In the genomic region with DNA sequence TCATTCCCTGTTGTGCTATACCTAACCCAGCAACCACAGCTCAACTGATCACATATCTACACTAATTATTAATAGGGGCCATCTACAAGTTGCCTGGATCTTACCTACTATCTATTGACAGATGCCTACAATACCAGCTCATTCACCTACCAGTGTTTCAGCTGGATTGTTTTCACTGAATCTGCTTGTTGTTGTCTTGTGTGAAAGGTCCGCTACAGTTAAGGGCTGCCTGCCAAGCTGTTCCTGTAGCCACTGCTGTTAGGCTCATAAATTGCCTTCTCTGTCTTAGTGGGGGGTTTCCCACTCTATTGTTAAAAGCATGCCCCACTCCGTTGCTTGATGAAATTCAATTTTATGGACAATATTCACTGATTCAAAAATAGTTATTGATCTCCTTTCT, we compare ENCODE assay signal across 32 cellular contexts.
A peak's percentile ranks its signal among the peaks of the same experiment; 100 is the strongest.
DNase-seq lines count a peak whose midpoint lies in the region; ATAC-seq and TF ChIP-seq lines count a peak whose summit lies in the region.
"Had no signal": no experiment of that assay in that cellular context is flagged by ENCODE, and none has a peak within 500 bp of the region (broad histone marks: within the 10 kb centered on the region; RNA-seq: fewer than 3 reads in every experiment).

No MANE protein-coding gene starts in this region.

- H3F3A ChIP-seq in MM.1S (ENCODE audit: insufficient read depth, low read length) (peaks cover 18% of the 10 kb centered on the region), neural progenitor cell (ENCODE audit: low read depth) (no peaks in the 10 kb centered on the region)

- intact Hi-C loops in head of caudate nucleus (cut with DNase I), result no loop called here

- H3K36me3 ChIP-seq in MM.1S (replicated peaks; ENCODE audit: insufficient read depth, low read length) (no peaks in the 10 kb centered on the region), neural progenitor cell (no peaks in the 10 kb centered on the region)
- H3K36me3 ChIP-seq: cardiac muscle cell, heart right ventricle, lower lobe of right lung, tibial nerve had no signal

- no peaks in the 10 kb centered on the region for H3K79me2 ChIP-seq in MM.1S (ENCODE audit: low read length)
- H3K79me2 ChIP-seq in neural progenitor cell (ENCODE audit: low read depth), result no peaks in the 10 kb centered on the region

- H3K4me1 ChIP-seq in MM.1S (ENCODE audit: low read length) (peaks cover 31% of the 10 kb centered on the region), neural progenitor cell (no peaks in the 10 kb centered on the region)
- H3K4me1 ChIP-seq: heart right ventricle, lower lobe of right lung, tibial nerve had no signal

- no peaks in the 10 kb centered on the region for H3K9me3 ChIP-seq in MM.1S (replicated peaks; ENCODE audit: insufficient read depth, low read length)
- no peaks in the 10 kb centered on the region for H3K9me3 ChIP-seq in neural progenitor cell (ENCODE audit: low read depth)
- H3K9me3 ChIP-seq: lower lobe of right lung, tibial nerve had no signal

- TF ChIP-seq CTCF in MM.1S (IDR thresholded peaks at IDR 0.05; ENCODE audit: low read length), result no peak
- no peak for TF ChIP-seq CTCF in neural progenitor cell (IDR thresholded peaks at IDR 0.05)

- H3K27me3 ChIP-seq in MM.1S (replicated peaks; ENCODE audit: insufficient read depth, low read length), result no peaks in the 10 kb centered on the region
- H3K27me3 ChIP-seq in neural progenitor cell, result no peaks in the 10 kb centered on the region
- H3K27me3 ChIP-seq: cardiac muscle cell, heart right ventricle, tibial nerve had no signal

- peaks cover 3% of the 10 kb centered on the region for H3K9me3 Mint-ChIP-seq in neural progenitor cell
- H3K9me3 Mint-ChIP-seq: activated naive CD8-positive, alpha-beta T cell treated with anti-CD3 and anti-CD28 coated beads for 36 hours had no signal

- H4K20me1 ChIP-seq in MM.1S (ENCODE audit: insufficient read depth, low read length) (no peaks in the 10 kb centered on the region), neural progenitor cell (ENCODE audit: low read depth) (no peaks in the 10 kb centered on the region)

- H3K27ac ChIP-seq in MM.1S (ENCODE audit: low read length) (peak overlapping the region; percentile 92), neural progenitor cell (no peak overlapping the region)
- H3K27ac ChIP-seq: cardiac muscle cell, coronary artery, heart right ventricle, HL-60, lower lobe of right lung, tibial nerve had no signal

- H3K4me3 ChIP-seq in MM.1S (ENCODE audit: low read length) (peak overlapping the region; percentile 13; the same call in 1 of the 2 replicates), neural progenitor cell (no peak overlapping the region)
- H3K4me3 ChIP-seq: cardiac muscle cell, coronary artery, heart right ventricle, lower lobe of right lung, smooth muscle cell, tibial nerve had no signal

- H3K27me3 Mint-ChIP-seq in neural progenitor cell (ENCODE audit: insufficient read depth, low read depth), result peaks cover 2% of the 10 kb centered on the region
- H3K27me3 Mint-ChIP-seq: activated CD8-positive, alpha-beta T cell treated with anti-CD3 and anti-CD28 coated beads for 36 hours; activated naive CD8-positive, alpha-beta T cell treated with anti-CD3 and anti-CD28 coated beads for 36 hours; effector memory CD8-positive, alpha-beta T cell had no signal

- H3K9ac ChIP-seq in MM.1S (ENCODE audit: low read length) (peak overlapping the region; percentile 54; the same call in 1 of the 2 replicates), neural progenitor cell (no peak overlapping the region)

- DNase-seq in MM.1S (peak; percentile 60), NCI-H146 treated with DMSO at 0.1 percent for 48 hours (lab: John Stamatoyannopoulos, UW; ENCODE audit: unreplicated experiment) (peak; percentile 55), NCI-H748 (lab: John Stamatoyannopoulos, UW; ENCODE audit: unreplicated experiment) (peak; percentile 96), neural progenitor cell (ENCODE audit: low spot score) (no peak), head of caudate nucleus (no peak), NCI-H1048 (lab: John Stamatoyannopoulos, UW) (no peak)
- DNase-seq: activated CD4-positive, CD25-positive, alpha-beta regulatory T cell treated with anti-CD3 and anti-CD28 coated beads, Interleukin-2, amount 50 U/mL, for 72 hours; activated CD8-positive, alpha-beta T cell treated with anti-CD3 and anti-CD28 coated beads for 36 hours; activated naive CD8-positive, alpha-beta T cell treated with anti-CD3 and anti-CD28 coated beads for 36 hours; aorta; effector memory CD8-positive, alpha-beta T cell; foreskin fibroblast; heart right ventricle; HFFc6; Karpas-422; kidney glomerular epithelial cell; lower lobe of right lung; natural killer cell; NCI-H2171; NCI-H82; stimulated activated CD4-positive, alpha-beta T cell treated with anti-CD3 and anti-CD28 coated beads, Interleukin-1b, Interleukin-23, amount 100 ng/mL, for 48 hours; stimulated activated CD8-positive, alpha-beta memory T cell treated with anti-CD3 and anti-CD28 coated beads, Interleukin-4, amount 100 ng/mL, for 48 hours had no signal

- H2AFZ ChIP-seq in MM.1S (ENCODE audit: low read length) (peak overlapping the region; percentile 20), neural progenitor cell (replicated peaks) (peak overlapping the region; percentile 8)

- ATAC-seq in HG03342 (IDR thresholded peaks at IDR 0.05; ENCODE audit: unreplicated experiment), result no peak
- ATAC-seq: activated CD8-positive, alpha-beta T cell treated with anti-CD3 and anti-CD28 coated beads for 36 hours; effector memory CD8-positive, alpha-beta T cell; esophagus mucosa; heart right ventricle; lower lobe of right lung; natural killer cell had no signal

- peak overlapping the region; percentile 46 for H3K4me2 ChIP-seq in MM.1S (ENCODE audit: low read depth, low read length)
- H3K4me2 ChIP-seq in neural progenitor cell, result no peak overlapping the region
- H3K4me2 ChIP-seq: smooth muscle cell had no signal

- H3K9me2 ChIP-seq in MM.1S (replicated peaks; ENCODE audit: insufficient read depth, low read length), result no peaks in the 10 kb centered on the region

- no peak overlapping the region for H3K27ac Mint-ChIP-seq in neural progenitor cell
- H3K27ac Mint-ChIP-seq: activated CD8-positive, alpha-beta T cell treated with anti-CD3 and anti-CD28 coated beads for 36 hours; activated naive CD8-positive, alpha-beta T cell treated with anti-CD3 and anti-CD28 coated beads for 36 hours; activated T-helper 2 cell treated with anti-CD3 and anti-CD28 coated beads, Interferon-gamma antibody, Interleukin-2, Interleukin-4, amounts not matched to agents 10 μg/mL and 5 μg/mL and 100 μg/mL, durations not matched to agents 14 hours and 24 hours and 36 hours; CD14-positive monocyte; effector memory CD8-positive, alpha-beta T cell; HFFc6; natural killer cell; T-helper 1 cell treated with Interleukin-12 subunit alpha and Interleukin-12 subunit beta and Interleukin-4 antibody, amounts not matched to agents 30 μg/mL and 1 μg/mL, for 36 hours had no signal

- H3K36me3 Mint-ChIP-seq in neural progenitor cell, result no peaks in the 10 kb centered on the region
- H3K36me3 Mint-ChIP-seq: activated naive CD8-positive, alpha-beta T cell treated with anti-CD3 and anti-CD28 coated beads for 36 hours; CD14-positive monocyte had no signal

- H3K4me3 Mint-ChIP-seq in neural progenitor cell, result no peak overlapping the region
- H3K4me3 Mint-ChIP-seq: activated CD8-positive, alpha-beta T cell treated with anti-CD3 and anti-CD28 coated beads for 36 hours; activated naive CD8-positive, alpha-beta T cell treated with anti-CD3 and anti-CD28 coated beads for 36 hours; CD14-positive monocyte; effector memory CD8-positive, alpha-beta T cell; HFFc6; natural killer cell; T-helper 1 cell treated with Interleukin-12 subunit alpha and Interleukin-12 subunit beta and Interleukin-4 antibody, amounts not matched to agents 30 μg/mL and 1 μg/mL, for 36 hours had no signal

- peaks cover 4% of the 10 kb centered on the region for H3K4me1 Mint-ChIP-seq in neural progenitor cell
- H3K4me1 Mint-ChIP-seq: activated naive CD8-positive, alpha-beta T cell treated with anti-CD3 and anti-CD28 coated beads for 36 hours; CD14-positive monocyte; natural killer cell had no signal

Comparison
In these comparisons a context has a peak if more than half of its experiments do, and no peak if none do; other contexts are left out.
1. DNase-seq: peak in MM.1S (single experiment), NCI-H146 treated with DMSO at 0.1 percent for 48 hours (single experiment) and NCI-H748 (single experiment); none in neural progenitor cell (single experiment), head of caudate nucleus (0 of 42) and NCI-H1048 (single experiment).